ENCODE assay signal across 24 cellular contexts in the genomic region with DNA sequence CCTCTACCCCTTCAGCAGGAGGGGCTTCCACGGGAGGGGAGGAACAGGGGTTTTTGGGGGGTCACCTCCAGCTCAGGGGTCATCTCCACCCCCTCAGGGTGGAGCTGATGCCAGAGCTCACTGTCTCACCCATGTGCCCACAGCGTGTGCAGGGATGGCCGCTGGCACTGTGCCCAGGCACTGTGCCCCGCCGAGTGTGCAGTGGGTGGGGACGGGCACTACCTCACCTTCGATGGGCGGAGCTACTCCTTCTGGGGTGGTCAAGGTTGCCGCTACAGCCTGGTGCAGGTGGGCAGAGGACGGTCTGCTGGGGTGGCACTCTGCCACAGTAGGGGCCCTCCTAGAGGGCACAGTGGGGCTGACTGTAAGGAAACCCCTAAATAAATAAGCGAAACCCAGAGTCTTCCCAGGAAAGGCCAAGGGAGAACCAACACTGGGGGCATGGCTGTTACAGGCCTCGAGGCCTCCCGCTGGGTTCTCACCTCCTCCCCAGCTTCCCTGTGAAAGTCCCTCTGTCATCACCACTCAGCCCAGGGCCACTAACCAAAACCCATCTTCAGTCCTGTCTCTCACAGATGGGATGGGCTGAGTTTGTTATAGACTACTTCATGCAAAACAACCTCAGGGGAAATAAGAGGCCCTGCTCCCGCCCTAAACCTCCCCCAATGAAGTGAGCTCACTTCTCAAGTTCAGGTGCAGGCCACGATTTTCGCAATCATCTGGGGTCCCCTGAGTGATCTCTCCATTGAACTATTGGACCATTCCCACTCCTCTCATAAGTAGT. TPM values are rescaled to one million over a fixed set of nuclear protein-coding genes. Genes with fewer than 3 reads are reported as not detected.
"Had no signal": no experiment of that assay in that cellular context is flagged by ENCODE, and none has a peak within 500 bp of the region (broad histone marks: within the 10 kb centered on the region; RNA-seq: fewer than 3 reads in every experiment).

No MANE protein-coding gene starts in this region.

- H3K36me3 Mint-ChIP-seq: activated CD8-positive, alpha-beta memory T cell treated with anti-CD3 and anti-CD28 coated beads, Interleukin-2, amount 10 ng/mL, durations not matched to agents 7 days and 5 days; activated naive CD4-positive, alpha-beta T cell treated with anti-CD3 and anti-CD28 coated beads, Interleukin-2, amount 10 ng/mL, durations not matched to agents 7 days and 5 days; natural killer cell treated with Interleukin-12 subunit alpha and Interleukin-12 subunit beta and Interleukin-15 and Interleukin-18, amount 100 ng/mL, for 72 hours; stimulated activated effector memory CD8-positive, alpha-beta T cell treated with anti-CD3 and anti-CD28 coated beads, Interleukin-12 subunit alpha, Interleukin-12 subunit beta, amount 100 ng/mL, for 72 hours had no signal

- H3K79me2 ChIP-seq: parathyroid adenoma had no signal

- H3K36me3 ChIP-seq: right lobe of liver, tibial nerve had no signal

- H3K4me3 Mint-ChIP-seq: activated CD4-positive, alpha-beta T cell treated with anti-CD3 and anti-CD28 coated beads, Interleukin-2, amount 10 ng/mL, durations not matched to agents 24 days and 14 days; activated CD8-positive, alpha-beta memory T cell treated with anti-CD3 and anti-CD28 coated beads, Interleukin-2, amount 10 ng/mL, durations not matched to agents 7 days and 5 days; activated CD8-positive, alpha-beta T cell treated with anti-CD3 and anti-CD28 coated beads for 36 hours; activated naive CD4-positive, alpha-beta T cell treated with anti-CD3 and anti-CD28 coated beads, Interleukin-2, amount 10 ng/mL, durations not matched to agents 7 days and 5 days; dendritic cell treated with granulocyte-macrophage colony-stimulating factor and Interleukin-4, amounts not matched to agents 40 ng/mL and 50 ng/mL, for 4 days; natural killer cell treated with Interleukin-12 subunit alpha and Interleukin-12 subunit beta and Interleukin-15 and Interleukin-18, amount 100 ng/mL, for 72 hours; stimulated activated effector memory CD8-positive, alpha-beta T cell treated with anti-CD3 and anti-CD28 coated beads, Interleukin-12 subunit alpha, Interleukin-12 subunit beta, amount 100 ng/mL, for 72 hours; stimulated activated naive CD8-positive, alpha-beta T cell treated with anti-CD3 and anti-CD28 coated beads, Interleukin-15, amount 100 ng/mL, for 72 hours; T-helper 2 cell treated with Interferon-gamma antibody and Interleukin-4, amounts not matched to agents 5 μg/mL and 100 μg/mL, for 36 hours had no signal

- H3K27me3 ChIP-seq: right lobe of liver, tibial nerve had no signal

- H2AFZ ChIP-seq: parathyroid adenoma had no signal

- H3K27ac ChIP-seq: parathyroid adenoma, right lobe of liver, skin epidermis, tibial nerve, VCaP had no signal

- H3K27ac Mint-ChIP-seq: activated CD4-positive, alpha-beta T cell treated with anti-CD3 and anti-CD28 coated beads, Interleukin-2, amount 10 ng/mL, durations not matched to agents 24 days and 14 days; activated CD8-positive, alpha-beta memory T cell treated with anti-CD3 and anti-CD28 coated beads, Interleukin-2, amount 10 ng/mL, durations not matched to agents 7 days and 5 days; activated CD8-positive, alpha-beta T cell treated with anti-CD3 and anti-CD28 coated beads for 36 hours; activated naive CD4-positive, alpha-beta T cell treated with anti-CD3 and anti-CD28 coated beads, Interleukin-2, amount 10 ng/mL, durations not matched to agents 7 days and 5 days; dendritic cell treated with granulocyte-macrophage colony-stimulating factor and Interleukin-4, amounts not matched to agents 40 ng/mL and 50 ng/mL, for 4 days; natural killer cell treated with Interleukin-12 subunit alpha and Interleukin-12 subunit beta and Interleukin-15 and Interleukin-18, amount 100 ng/mL, for 72 hours; stimulated activated effector memory CD8-positive, alpha-beta T cell treated with anti-CD3 and anti-CD28 coated beads, Interleukin-12 subunit alpha, Interleukin-12 subunit beta, amount 100 ng/mL, for 72 hours; stimulated activated naive CD8-positive, alpha-beta T cell treated with anti-CD3 and anti-CD28 coated beads, Interleukin-15, amount 100 ng/mL, for 72 hours; T-helper 2 cell treated with Interferon-gamma antibody and Interleukin-4, amounts not matched to agents 5 μg/mL and 100 μg/mL, for 36 hours had no signal

- H3K9ac ChIP-seq: parathyroid adenoma had no signal

- H3K27me3 Mint-ChIP-seq: activated CD8-positive, alpha-beta T cell treated with anti-CD3 and anti-CD28 coated beads for 36 hours; natural killer cell treated with Interleukin-12 subunit alpha and Interleukin-12 subunit beta and Interleukin-15 and Interleukin-18, amount 100 ng/mL, for 72 hours had no signal

- H3K9me3 Mint-ChIP-seq: activated CD4-positive, alpha-beta T cell treated with anti-CD3 and anti-CD28 coated beads, Interleukin-2, amount 10 ng/mL, durations not matched to agents 24 days and 14 days; activated CD8-positive, alpha-beta T cell treated with anti-CD3 and anti-CD28 coated beads for 36 hours; activated naive CD4-positive, alpha-beta T cell treated with anti-CD3 and anti-CD28 coated beads, Interleukin-2, amount 10 ng/mL, durations not matched to agents 7 days and 5 days; dendritic cell treated with granulocyte-macrophage colony-stimulating factor and Interleukin-4, amounts not matched to agents 40 ng/mL and 50 ng/mL, for 4 days; natural killer cell treated with Interleukin-12 subunit alpha and Interleukin-12 subunit beta and Interleukin-15 and Interleukin-18, amount 100 ng/mL, for 72 hours; stimulated activated effector memory CD8-positive, alpha-beta T cell treated with anti-CD3 and anti-CD28 coated beads, Interleukin-12 subunit alpha, Interleukin-12 subunit beta, amount 100 ng/mL, for 72 hours; stimulated activated naive CD8-positive, alpha-beta T cell treated with anti-CD3 and anti-CD28 coated beads, Interleukin-15, amount 100 ng/mL, for 72 hours; T-helper 2 cell treated with Interferon-gamma antibody and Interleukin-4, amounts not matched to agents 5 μg/mL and 100 μg/mL, for 36 hours had no signal

- H3K9me3 ChIP-seq: right lobe of liver, tibial nerve had no signal

- FAIRE-seq: keratinocyte had no signal

- H3K4me3 ChIP-seq: right lobe of liver, skin epidermis, tibial nerve had no signal

- H3K4me1 ChIP-seq: parathyroid adenoma, right lobe of liver had no signal

- H3K4me1 Mint-ChIP-seq: activated CD4-positive, alpha-beta T cell treated with anti-CD3 and anti-CD28 coated beads, Interleukin-2, amount 10 ng/mL, durations not matched to agents 24 days and 14 days; activated CD8-positive, alpha-beta memory T cell treated with anti-CD3 and anti-CD28 coated beads, Interleukin-2, amount 10 ng/mL, durations not matched to agents 7 days and 5 days; activated naive CD4-positive, alpha-beta T cell treated with anti-CD3 and anti-CD28 coated beads, Interleukin-2, amount 10 ng/mL, durations not matched to agents 7 days and 5 days; stimulated activated effector memory CD8-positive, alpha-beta T cell treated with anti-CD3 and anti-CD28 coated beads, Interleukin-12 subunit alpha, Interleukin-12 subunit beta, amount 100 ng/mL, for 72 hours had no signal

- DNase-seq: activated CD4-positive, alpha-beta T cell treated with anti-CD3 and anti-CD28 coated beads, Interleukin-2, amount 10 ng/mL, durations not matched to agents 24 days and 14 days; activated CD8-positive, alpha-beta memory T cell treated with anti-CD3 and anti-CD28 coated beads, Interleukin-2, amount 10 ng/mL, durations not matched to agents 7 days and 5 days; activated CD8-positive, alpha-beta T cell treated with anti-CD3 and anti-CD28 coated beads for 36 hours; activated effector memory CD4-positive, alpha-beta T cell treated with anti-CD3 and anti-CD28 coated beads, Interleukin-2, amount 50 U/mL, for 16 hours; activated naive CD4-positive, alpha-beta T cell treated with anti-CD3 and anti-CD28 coated beads, Interleukin-2, amount 10 ng/mL, durations not matched to agents 7 days and 5 days; activated T-cell treated with anti-CD3 and anti-CD28 coated beads for 4 hours; effector CD8-positive, alpha-beta T cell; erythroblast; foreskin fibroblast; midbrain; stimulated activated CD4-positive, alpha-beta T cell treated with anti-CD3 and anti-CD28 coated beads, Interleukin-1b, Interleukin-23, amount 100 ng/mL, for 48 hours; stimulated activated naive CD8-positive, alpha-beta T cell treated with anti-CD3 and anti-CD28 coated beads, Interleukin-15, amount 100 ng/mL, for 72 hours had no signal

- ATAC-seq: activated CD4-positive, CD25-positive, alpha-beta regulatory T cell treated with anti-CD3 and anti-CD28 coated beads, Interleukin-2, amount 50 U/mL, for 24 hours; activated CD8-positive, alpha-beta memory T cell treated with anti-CD3 and anti-CD28 coated beads, Interleukin-2, amount 10 ng/mL, durations not matched to agents 7 days and 5 days; activated CD8-positive, alpha-beta T cell treated with anti-CD3 and anti-CD28 coated beads for 36 hours; left lobe of liver; right lobe of liver; stimulated activated effector memory CD8-positive, alpha-beta T cell treated with anti-CD3 and anti-CD28 coated beads, Interleukin-12 subunit alpha, Interleukin-12 subunit beta, amount 100 ng/mL, for 72 hours had no signal

RNA-seq across cellular contexts. Expression of a gene that starts 7.4 kb away (rescaled TPM):
- total RNA-seq: activated CD8-positive, alpha-beta memory T cell treated with anti-CD3 and anti-CD28 coated beads, Interleukin-2, amount 10 ng/mL, durations not matched to agents 7 days and 5 days had no signal
